13 cellular contexts compared by ENCODE assay signal in the genomic region with DNA sequence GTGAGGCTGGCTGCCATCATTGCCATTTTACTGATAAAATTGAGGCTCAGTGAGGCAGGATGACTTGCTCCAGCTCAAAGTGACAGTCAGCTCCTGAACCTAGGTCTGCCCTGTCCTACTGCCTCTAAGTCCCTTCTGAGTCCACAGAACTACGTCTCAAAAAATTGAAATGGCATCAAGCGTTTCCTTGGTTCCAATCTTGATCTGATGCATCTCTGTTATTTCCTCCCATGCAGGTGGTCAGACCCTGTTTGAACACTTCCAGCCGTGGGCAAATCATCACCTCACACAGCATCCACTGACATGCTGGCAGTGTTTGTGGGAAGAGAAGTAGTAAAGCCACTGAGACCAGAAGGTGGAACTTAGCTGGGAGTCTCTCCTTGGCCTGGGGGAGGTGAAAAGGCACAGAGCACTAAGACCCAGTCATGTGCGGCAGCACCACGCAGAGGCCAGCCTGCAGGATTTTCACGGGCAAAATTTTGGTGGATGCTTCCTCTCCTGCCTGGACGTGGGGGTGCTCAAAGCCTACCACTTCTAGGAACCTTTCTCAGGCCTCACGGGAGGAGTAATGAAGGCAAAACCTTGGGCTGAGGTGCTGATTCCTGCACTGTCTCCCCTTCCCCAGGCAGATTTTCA. TPM values are rescaled to one million over a fixed set of nuclear protein-coding genes. Genes with fewer than 3 reads are reported as not detected.
A peak's percentile ranks its signal among the peaks of the same experiment; 100 is the strongest.
DNase-seq lines count a peak whose midpoint lies in the region; ATAC-seq, FAIRE-seq and TF ChIP-seq lines count a peak whose summit lies in the region.
"Had no signal": no experiment of that assay in that cellular context is flagged by ENCODE, and none has a peak within 500 bp of the region (broad histone marks: within the 10 kb centered on the region; RNA-seq: fewer than 3 reads in every experiment).

No MANE protein-coding gene starts in this region.

- BruUV-seq in HepG2 (replicated peaks; lab: Mats Ljungman, UMichigan): TSS peak; percentile 23

- POLR2A ChIA-PET in HepG2 (lab: Yijun Ruan, JAX): interaction anchor here (0.8 to 1.4 kb wide), 2 partner anchors 38 to 166 kb away, joined by 3 read pairs; no protein-coding TSS in a partner anchor

- no peaks in the 10 kb centered on the region for H3K4me1 Mint-ChIP-seq in activated T-helper 17 cell treated with anti-CD3 and anti-CD28 coated beads, Interleukin-2, amount 50 U/mL, for 72 hours
- H3K4me1 Mint-ChIP-seq in T-helper 17 cell: peaks cover 5% of the 10 kb centered on the region

- H3K79me2 ChIP-seq in HepG2 (ENCODE audit: insufficient read depth, low read length) (no peaks in the 10 kb centered on the region), neural cell (replicated peaks; ENCODE audit: insufficient read depth, low read length) (no peaks in the 10 kb centered on the region)

- DNase-seq in HepG2 (ENCODE audit: low spot score): no peak
- no peak for DNase-seq in right lobe of liver
- no peak for DNase-seq in T-helper 17 cell
- DNase-seq in DMS 273 treated with DMSO at 0.1 percent for 48 hours (lab: John Stamatoyannopoulos, UW): no peak

- H2AFZ ChIP-seq in HepG2 (ENCODE audit: low read length) (no peak overlapping the region), neural cell (ENCODE audit: low read depth, low read length) (no peak overlapping the region)

- peaks cover 24% of the 10 kb centered on the region for H3K4me1 ChIP-seq in HepG2 (ENCODE audit: insufficient read depth, low read length)
- H3K4me1 ChIP-seq in right lobe of liver: peaks cover 0 to 25% (median 7%) of the 10 kb centered on the region in 4 donors

- H3K27me3 Mint-ChIP-seq in activated T-helper 17 cell treated with anti-CD3 and anti-CD28 coated beads, Interleukin-2, amount 50 U/mL, for 72 hours: no peaks in the 10 kb centered on the region
- H3K27me3 Mint-ChIP-seq in T-helper 17 cell: no peaks in the 10 kb centered on the region
- H3K27me3 Mint-ChIP-seq: CD4-positive, CD25-positive, alpha-beta regulatory T cell had no signal

- no peaks in the 10 kb centered on the region for H3F3A ChIP-seq in neural cell (ENCODE audit: insufficient read depth, low read length, poor library complexity, severe bottlenecking)

- H3K9me3 ChIP-seq in HepG2 (ENCODE audit: low read length): no peaks in the 10 kb centered on the region
- H3K9me3 ChIP-seq in right lobe of liver: no peaks in the 10 kb centered on the region
- H3K9me3 ChIP-seq in neural cell (ENCODE audit: low read length): no peaks in the 10 kb centered on the region
- H3K9me3 ChIP-seq in T-helper 17 cell (ENCODE audit: control insufficient read depth, low read length, poor library complexity, severe bottlenecking): no peaks in the 10 kb centered on the region
- H3K9me3 ChIP-seq: adrenal gland had no signal

- peaks cover 2 to 10% of the 10 kb centered on the region in 2 experiments; a peak in 2 of 5 replicates for H3K36me3 ChIP-seq in HepG2 (replicated peaks in 1 of 2; ENCODE audit: control insufficient read depth in 1 of 2, insufficient read depth in 2 of 2, low read length in 2 of 2)
- peaks cover 0 to 6% (median under 1%) of the 10 kb centered on the region in 4 donors for H3K36me3 ChIP-seq in right lobe of liver
- peaks cover 5% of the 10 kb centered on the region for H3K36me3 ChIP-seq in neural cell (ENCODE audit: insufficient read depth, low read length)

- no peak overlapping the region for H3K27ac ChIP-seq in HepG2 (ENCODE audit: extremely low read length, insufficient read depth, low read length)
- H3K27ac ChIP-seq in right lobe of liver: no peak overlapping the region
- no peak overlapping the region for H3K27ac ChIP-seq in neural cell (ENCODE audit: low read length)
- H3K27ac ChIP-seq: SK-N-MC had no signal

- H3K9me3 Mint-ChIP-seq in activated T-helper 17 cell treated with anti-CD3 and anti-CD28 coated beads, Interleukin-2, amount 50 U/mL, for 72 hours: no peaks in the 10 kb centered on the region
- H3K9me3 Mint-ChIP-seq: activated T-helper 1 cell treated with anti-CD3 and anti-CD28 coated beads, Interleukin-12 subunit alpha, Interleukin-12 subunit beta, Interleukin-2, Interleukin-4 antibody, amounts not matched to agents 30 ng/mL and 10 ng/mL and 1 ng/mL, durations not matched to agents 14 hours and 24 hours and 36 hours; CD4-positive, CD25-positive, alpha-beta regulatory T cell; nephron progenitor cell had no signal

- no peak overlapping the region for H3K27ac Mint-ChIP-seq in activated T-helper 17 cell treated with anti-CD3 and anti-CD28 coated beads, Interleukin-2, amount 50 U/mL, for 72 hours
- no peak overlapping the region for H3K27ac Mint-ChIP-seq in T-helper 17 cell
- H3K27ac Mint-ChIP-seq: activated T-helper 1 cell treated with anti-CD3 and anti-CD28 coated beads, Interleukin-12 subunit alpha, Interleukin-12 subunit beta, Interleukin-2, Interleukin-4 antibody, amounts not matched to agents 30 ng/mL and 10 ng/mL and 1 ng/mL, durations not matched to agents 14 hours and 24 hours and 36 hours had no signal

- ATAC-seq in HepG2: no peak
- ATAC-seq in right lobe of liver: no peak
- peak; percentile 28 for ATAC-seq in activated T-helper 17 cell treated with anti-CD3 and anti-CD28 coated beads, Interleukin-2, amount 50 U/mL, for 72 hours (replicated peaks)
- no peak for ATAC-seq in T-helper 17 cell
- no peak for ATAC-seq in HG02981 (IDR thresholded peaks at IDR 0.05; ENCODE audit: unreplicated experiment)
- no peak for ATAC-seq in HG03095 (IDR thresholded peaks at IDR 0.05; ENCODE audit: unreplicated experiment)

- TF ChIP-seq POLR2A in HepG2 (IDR thresholded peaks at IDR 0.05; ENCODE audit: insufficient read depth in 1 of 2, low read depth in 2 of 2, low read length in 2 of 2) (no peak), right lobe of liver (IDR thresholded peaks at IDR 0.05) (no peak)

- intact Hi-C loops in HepG2 (cut with micrococcal nuclease; ENCODE audit: unreplicated experiment) (loop anchor here (1.0 to 2.0 kb wide), 2 partner anchors 39 to 166 kb away; no protein-coding TSS in a partner anchor), right lobe of liver (cut with DNase I) (loop anchor here (5.0 to 10.0 kb wide), 2 partner anchors 37 to 170 kb away; a partner anchor contains a TSS)

- H3K4me3 ChIP-seq in HepG2 (replicated peaks in 1 of 3; ENCODE audit: insufficient read depth in 1 of 3, low read depth in 2 of 3, low read length in 3 of 3): no peak overlapping the region
- H3K4me3 ChIP-seq in right lobe of liver: no peak overlapping the region
- H3K4me3 ChIP-seq in neural cell (ENCODE audit: low read length): no peak overlapping the region
- H3K4me3 ChIP-seq: adrenal gland, SK-N-MC had no signal

- peaks cover 38% of the 10 kb centered on the region for H3K36me3 Mint-ChIP-seq in activated T-helper 17 cell treated with anti-CD3 and anti-CD28 coated beads, Interleukin-2, amount 50 U/mL, for 72 hours (ENCODE audit: low read depth)
- no peaks in the 10 kb centered on the region for H3K36me3 Mint-ChIP-seq in T-helper 17 cell (ENCODE audit: low read depth)

- WGBS in HepG2 (ENCODE audit: low lambda C conversion rate): 75% methylated on average over 7 of the region's 8 CpGs
- 25% methylated on average over 2 of the region's 8 CpGs for WGBS in right lobe of liver (ENCODE audit: insufficient coverage, low coverage, low lambda C conversion rate, missing lambda C conversion rate)

- TF ChIP-seq CTCF in HepG2 (CRISPR knock-in tag; IDR thresholded peaks at IDR 0.05) (no peak), right lobe of liver (IDR thresholded peaks at IDR 0.05) (no peak), neural cell (IDR thresholded peaks at IDR 0.05; ENCODE audit: poor library complexity, severe bottlenecking) (no peak)

- no peak for FAIRE-seq in HepG2 (lab: Jason Lieb, UNC)

- no peak for TF ChIP-seq RAD21 in HepG2 (CRISPR knock-in tag; IDR thresholded peaks at IDR 0.05)
- no peak for TF ChIP-seq RAD21 in neural cell (conservative IDR thresholded peaks at IDR 0.05)

- no peak overlapping the region for H3K9ac ChIP-seq in HepG2 (ENCODE audit: insufficient read depth, low read depth, low read length)
- no peak overlapping the region for H3K9ac ChIP-seq in neural cell (ENCODE audit: low read length)

- no peaks in the 10 kb centered on the region for H3K9me2 ChIP-seq in neural cell (ENCODE audit: insufficient read depth, low read length)

- H4K20me1 ChIP-seq in HepG2 (ENCODE audit: insufficient read depth, low read length) (no peaks in the 10 kb centered on the region), neural cell (ENCODE audit: insufficient read depth) (no peaks in the 10 kb centered on the region)

- in situ Hi-C loops in HepG2 (cut with HindIII; ENCODE audit: extremely low pct_ligation_motif_present, low pct_unique_long_range_greater_than_20kb): loop anchor here (5.0 kb wide), 2 partner anchors 37 to 167 kb away; no protein-coding TSS in a partner anchor

- TF ChIP-seq EP300 in HepG2 (IDR thresholded peaks at IDR 0.05; ENCODE audit: low read depth in 2 of 2, low read length in 2 of 2): no peak
- no peak for TF ChIP-seq EP300 in HepG2 (CRISPR knock-in tag; IDR thresholded peaks at IDR 0.05; ENCODE audit: borderline replicate concordance)
- TF ChIP-seq EP300 in neural cell (conservative IDR thresholded peaks at IDR 0.05; ENCODE audit: poor library complexity, severe bottlenecking): no peak

- CTCF ChIA-PET in HepG2 (lab: Yijun Ruan, JAX; ENCODE audit: low intra/inter-chr PET ratio, low total read pairs): interaction anchor here (0.8 to 1.6 kb wide), 6 partner anchors 25 to 172 kb away, joined by 3 to 14 read pairs (median 7); a partner anchor contains a TSS

- H3K4me2 ChIP-seq in HepG2 (ENCODE audit: low read depth, low read length): no peak overlapping the region
- no peak overlapping the region for H3K4me2 ChIP-seq in neural cell (ENCODE audit: low read length)

- H3K4me3 Mint-ChIP-seq in activated T-helper 17 cell treated with anti-CD3 and anti-CD28 coated beads, Interleukin-2, amount 50 U/mL, for 72 hours: no peak overlapping the region
- no peak overlapping the region for H3K4me3 Mint-ChIP-seq in T-helper 17 cell
- H3K4me3 Mint-ChIP-seq: activated T-helper 1 cell treated with anti-CD3 and anti-CD28 coated beads, Interleukin-12 subunit alpha, Interleukin-12 subunit beta, Interleukin-2, Interleukin-4 antibody, amounts not matched to agents 30 ng/mL and 10 ng/mL and 1 ng/mL, durations not matched to agents 14 hours and 24 hours and 36 hours; nephron progenitor cell had no signal

- H3K27me3 ChIP-seq in HepG2 (ENCODE audit: control insufficient read depth in 1 of 2, insufficient read depth in 2 of 2, low read length in 2 of 2) (no peaks in the 10 kb centered on the region), right lobe of liver (no peaks in the 10 kb centered on the region), neural cell (ENCODE audit: insufficient read depth, low read depth, low read length) (no peaks in the 10 kb centered on the region)
- H3K27me3 ChIP-seq: adrenal gland had no signal

RNA-seq across cellular contexts. Expression of a gene that starts 7.8 kb away (rescaled TPM):
- total RNA-seq in HepG2 (2016; rRNA removed; fragmentation: Illumina TruSeq; extraction: Trizol) (0.98 and 1.6 TPM in 2 replicates), right lobe of liver (1 to 10 TPM; 2.2 to 4.4 (median 3.1) TPM), T-helper 17 cell (1 to 10 TPM; 4.3 to 6.9 TPM)
- total RNA-seq in HepG2 (2016; cell fraction: cytosol; rRNA removed; fragmentation: Illumina TruSeq; extraction: Trizol; ENCODE audit: low read depth): 0.62 and 0.71 TPM in 2 replicates
- total RNA-seq in HepG2 (2016; cell fraction: insoluble cytoplasmic fraction; rRNA removed; fragmentation: Illumina TruSeq; extraction: Trizol): 1.00 and 1.9 TPM in 2 replicates
- 1.8 and 1.9 TPM in 2 replicates for total RNA-seq in HepG2 (2016; cell fraction: membrane; rRNA removed; fragmentation: Illumina TruSeq; extraction: Trizol)
- total RNA-seq in HepG2 (2016; cell fraction: nucleus; rRNA removed; fragmentation: Illumina TruSeq; extraction: Trizol): 0.99 and 1.3 TPM in 2 replicates
- polyA plus RNA-seq in HepG2 (2011; rRNA removed) (0.27 and 0.29 TPM in 2 replicates), neural cell (5.7 and 8.2 TPM in 2 replicates)
- 0.12 and 0.42 TPM in 2 replicates for polyA plus RNA-seq in HepG2 (2011; cell fraction: cytosol; rRNA removed)
- polyA plus RNA-seq in HepG2 (2011; cell fraction: nucleus; rRNA removed): 0.43 and 0.48 TPM in 2 replicates
- 0.38 and 0.53 TPM in 2 replicates for polyA plus RNA-seq in HepG2 (2012)
- polyA plus RNA-seq in HepG2 (2016; cell fraction: cytosol; fragmentation: Illumina TruSeq; extraction: Trizol; ENCODE audit: low read depth): 0.38 and 0.65 TPM in 2 replicates
- 0.47 and 0.85 TPM in 2 replicates for polyA plus RNA-seq in HepG2 (2016; cell fraction: insoluble cytoplasmic fraction; fragmentation: Illumina TruSeq; extraction: Trizol; ENCODE audit: low read depth)
- polyA plus RNA-seq in HepG2 (2016; cell fraction: membrane; fragmentation: Illumina TruSeq; extraction: Trizol; ENCODE audit: low read depth): 0.76 and 1.2 TPM in 2 replicates
- 0.41 and 2.0 TPM in 2 replicates for polyA plus RNA-seq in HepG2 (2016; cell fraction: nucleus; fragmentation: Illumina TruSeq; extraction: Trizol; ENCODE audit: insufficient read depth, low read depth)
- polyA minus RNA-seq in HepG2 (2011; rRNA and poly(A)+ RNA removed; ENCODE audit: low replicate concordance): 4.2 and 10.4 TPM in 2 replicates
- polyA minus RNA-seq in HepG2 (2011; cell fraction: cytosol; rRNA and poly(A)+ RNA removed): 2.1 TPM in 1 of 2 replicates, not detected in the other
- 0.39 and 1.1 TPM in 2 replicates for polyA minus RNA-seq in HepG2 (2011; cell fraction: nucleus; rRNA and poly(A)+ RNA removed)
- 1 to 10 TPM; 3.1 to 7.5 TPM for total RNA-seq in activated T-helper 17 cell treated with anti-CD3 and anti-CD28 coated beads, Interleukin-2, amount 50 U/mL, for 72 hours
- 18.5 and 19.7 TPM in 2 replicates for polyA minus RNA-seq in neural cell

RNA-seq across cellular contexts. Expression of a gene that starts 32.3 kb away (rescaled TPM):
- total RNA-seq in HepG2 (2016; rRNA removed; fragmentation: Illumina TruSeq; extraction: Trizol) (1.8 and 2.0 TPM in 2 replicates), right lobe of liver (1 to 10 TPM in 4 of 6 experiments, under 1 TPM in 2; 0.31 to 2.8 (median 1.5) TPM), T-helper 17 cell (1 to 10 TPM; 9.1 to 9.3 TPM)
- 0.53 and 1.0 TPM in 2 replicates for total RNA-seq in HepG2 (2016; cell fraction: cytosol; rRNA removed; fragmentation: Illumina TruSeq; extraction: Trizol; ENCODE audit: low read depth)
- 1.4 and 2.3 TPM in 2 replicates for total RNA-seq in HepG2 (2016; cell fraction: insoluble cytoplasmic fraction; rRNA removed; fragmentation: Illumina TruSeq; extraction: Trizol)
- 1.3 and 1.5 TPM in 2 replicates for total RNA-seq in HepG2 (2016; cell fraction: membrane; rRNA removed; fragmentation: Illumina TruSeq; extraction: Trizol)
- total RNA-seq in HepG2 (2016; cell fraction: nucleus; rRNA removed; fragmentation: Illumina TruSeq; extraction: Trizol): 1.9 and 2.1 TPM in 2 replicates
- polyA plus RNA-seq in HepG2 (2011; rRNA removed) (1.7 and 2.2 TPM in 2 replicates), neural cell (0.93 and 2.1 TPM in 2 replicates)
- 1.7 and 2.2 TPM in 2 replicates for polyA plus RNA-seq in HepG2 (2011; cell fraction: cytosol; rRNA removed)
- 9.9 and 10.1 TPM in 2 replicates for polyA plus RNA-seq in HepG2 (2011; cell fraction: nucleus; rRNA removed)
- 0.88 and 1.6 TPM in 2 replicates for polyA plus RNA-seq in HepG2 (2012)
- 0.47 and 1.2 TPM in 2 replicates for polyA plus RNA-seq in HepG2 (2016; cell fraction: cytosol; fragmentation: Illumina TruSeq; extraction: Trizol; ENCODE audit: low read depth)
- 1.7 and 2.2 TPM in 2 replicates for polyA plus RNA-seq in HepG2 (2016; cell fraction: insoluble cytoplasmic fraction; fragmentation: Illumina TruSeq; extraction: Trizol; ENCODE audit: low read depth)
- 0.94 and 1.7 TPM in 2 replicates for polyA plus RNA-seq in HepG2 (2016; cell fraction: membrane; fragmentation: Illumina TruSeq; extraction: Trizol; ENCODE audit: low read depth)
- polyA plus RNA-seq in HepG2 (2016; cell fraction: nucleus; fragmentation: Illumina TruSeq; extraction: Trizol; ENCODE audit: insufficient read depth, low read depth): 4.0 and 5.0 TPM in 2 replicates
- 1.3 and 7.5 TPM in 2 replicates for polyA minus RNA-seq in HepG2 (2011; rRNA and poly(A)+ RNA removed; ENCODE audit: low replicate concordance)
- polyA minus RNA-seq in HepG2 (2011; cell fraction: cytosol; rRNA and poly(A)+ RNA removed): 0.69 and 0.79 TPM in 2 replicates
- polyA minus RNA-seq in HepG2 (2011; cell fraction: nucleus; rRNA and poly(A)+ RNA removed): 1.4 and 2.1 TPM in 2 replicates
- total RNA-seq in activated T-helper 17 cell treated with anti-CD3 and anti-CD28 coated beads, Interleukin-2, amount 50 U/mL, for 72 hours: 10 to 100 TPM in 1 of 2 donors, 1 to 10 TPM in 1; 7.5 to 10.0 TPM
- polyA minus RNA-seq in neural cell: 0.46 and 1.2 TPM in 2 replicates
